In the genomic region with DNA sequence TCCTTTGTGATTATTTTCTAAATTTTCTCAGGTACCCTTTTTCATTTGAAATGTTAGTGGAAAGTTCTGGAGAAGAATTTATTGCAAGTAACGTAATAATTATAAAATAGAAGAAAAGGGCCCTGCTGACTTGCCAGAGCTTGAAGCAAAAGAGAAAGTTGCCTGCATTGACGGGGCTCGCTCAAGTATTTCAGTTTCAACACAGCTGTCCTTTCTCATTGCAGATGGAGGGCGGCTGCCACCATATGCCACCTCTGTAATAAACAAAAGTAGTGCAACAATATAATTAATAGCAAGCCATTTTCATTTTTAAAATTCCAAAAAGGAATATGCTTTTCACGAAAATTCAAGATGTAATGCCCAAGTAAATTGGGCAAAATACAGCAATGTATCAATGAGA, we compare ENCODE assay signal across 14 cellular contexts.
DNase-seq lines count a peak whose midpoint lies in the region; ATAC-seq and TF ChIP-seq lines count a peak whose summit lies in the region.
"Had no signal": no experiment of that assay in that cellular context is flagged by ENCODE, and none has a peak within 500 bp of the region (broad histone marks: within the 10 kb centered on the region; RNA-seq: fewer than 3 reads in every experiment).

No MANE protein-coding gene starts in this region.

- H3K79me2 ChIP-seq in H9 (ENCODE audit: insufficient read depth, low read length), result no peaks in the 10 kb centered on the region

- H4K91ac ChIP-seq in H9 (ENCODE audit: insufficient read length, low read depth, low read length), result no peak overlapping the region

- H2BK120ac ChIP-seq in H9 (ENCODE audit: low read depth, low read length, poor library complexity, severe bottlenecking), result no peak overlapping the region

- no peak overlapping the region for H3T11ph ChIP-seq in H9 (ENCODE audit: low read length)

- no peak overlapping the region for H3K23ac ChIP-seq in H9 (ENCODE audit: insufficient read length, low read depth, low read length)

- H3K4me1 ChIP-seq in psoas muscle (peaks cover 15% of the 10 kb centered on the region), H9 (ENCODE audit: insufficient read depth, low read length) (no peaks in the 10 kb centered on the region)
- H3K4me1 ChIP-seq: Caco-2 had no signal

- H2BK15ac ChIP-seq in H9 (ENCODE audit: low read depth, low read length), result no peak overlapping the region

- H3K27me3 Mint-ChIP-seq in H9 (ENCODE audit: low read depth), result no peaks in the 10 kb centered on the region; the same call in 1 of the 2 replicates

- ATAC-seq in psoas muscle, result peak in 3 of 4 donors; percentile 63 to 74 (median 64)
- ATAC-seq in GM18517 (IDR thresholded peaks at IDR 0.05; ENCODE audit: unreplicated experiment), result no peak

- no peak overlapping the region for H3K4me3 ChIP-seq in AG10803 (ENCODE audit: low read length)
- peak overlapping the region; percentile 51 for H3K4me3 ChIP-seq in psoas muscle

- H3K79me1 ChIP-seq in H9 (ENCODE audit: insufficient read depth, low read depth, low read length, poor library complexity, severe bottlenecking), result no peaks in the 10 kb centered on the region

- H3K36me3 ChIP-seq in psoas muscle (ENCODE audit: insufficient read depth in 1 of 2, low read depth in 1 of 2), result no peaks in the 10 kb centered on the region

- H3K27ac ChIP-seq in psoas muscle (peak overlapping the region; percentile 74), H9 (ENCODE audit: insufficient read length, low read depth, low read length) (no peak overlapping the region)

- H3K4me3 Mint-ChIP-seq in H9, result no peak overlapping the region
- H3K4me3 Mint-ChIP-seq: CD14-positive monocyte, HFFc6 had no signal

- 41 to 53% (median 46%) methylated on average over 5 of the region's 5 CpGs for WGBS in psoas muscle, 3 donors
- WGBS in H9 (ENCODE audit: extremely low coverage, insufficient read length, low lambda C conversion rate), result no CpG with 5 or more reads among the region's 5 CpGs

- H3K4me1 Mint-ChIP-seq in H9, result no peaks in the 10 kb centered on the region
- H3K4me1 Mint-ChIP-seq: CD14-positive monocyte had no signal

- no peak overlapping the region for H3K4ac ChIP-seq in H9 (ENCODE audit: low read depth, low read length)

- no peaks in the 10 kb centered on the region for H3K9me3 ChIP-seq in psoas muscle
- H3K9me3 ChIP-seq in H9 (ENCODE audit: control insufficient read depth, low read depth, low read length), result no peaks in the 10 kb centered on the region
- H3K9me3 ChIP-seq: Caco-2 had no signal

- no peaks in the 10 kb centered on the region for H3K27me3 ChIP-seq in psoas muscle (ENCODE audit: insufficient read depth in 3 of 3, low read length in 2 of 3)
- H3K27me3 ChIP-seq in H9 (ENCODE audit: insufficient read depth, low read length), result no peaks in the 10 kb centered on the region

- H3K18ac ChIP-seq in H9 (ENCODE audit: insufficient read length, low read depth, low read length), result no peak overlapping the region

- H2BK20ac ChIP-seq in H9 (ENCODE audit: low read depth, low read length, poor library complexity, severe bottlenecking), result no peak overlapping the region

- no peaks in the 10 kb centered on the region for H4K20me1 ChIP-seq in H9 (ENCODE audit: control insufficient read depth, insufficient read depth, insufficient read length)

- no peak overlapping the region for H3K4me2 ChIP-seq in H9 (ENCODE audit: insufficient read depth, insufficient read length, low read length)

- peaks cover 0 to 2% of the 10 kb centered on the region in 2 experiments; a peak in 1 of 5 replicates for H3K9me3 Mint-ChIP-seq in H9

- no peak overlapping the region for H3K56ac ChIP-seq in H9 (ENCODE audit: insufficient read length, low read depth, low read length)

- H3K23me2 ChIP-seq in H9 (ENCODE audit: insufficient read length, low read depth, low read length, poor library complexity, severe bottlenecking), result no peaks in the 10 kb centered on the region

- H4K5ac ChIP-seq in H9 (ENCODE audit: insufficient read length, low read depth, low read length), result no peak overlapping the region

- no peak overlapping the region for H4K8ac ChIP-seq in H9 (replicated peaks; ENCODE audit: insufficient read length, low read depth, low read length)

- H2AFZ ChIP-seq in H9 (ENCODE audit: low read length), result no peak overlapping the region

- intact Hi-C loops in psoas muscle (cut with DNase I), result no loop called here

- no peak overlapping the region for H3K14ac ChIP-seq in H9 (ENCODE audit: insufficient read depth, low read length)

- DNase-seq in AG10803 (ENCODE audit: low read depth) (peak; percentile 27), NCI-H1694 treated with DMSO at 0.1 percent for 48 hours (lab: John Stamatoyannopoulos, UW) (peak; percentile 77), globus pallidus (ENCODE audit: low spot score) (peak; percentile 57), psoas muscle (no peak), islet precursor cell (no peak), H9 (no peak), iPS-NIHi7 (ENCODE audit: extremely low spot score) (no peak)
- DNase-seq: Caco-2, DMS79 treated with DMSO at 0.1 percent for 48 hours, HFFc6, KBM-7, NCI-H1048 had no signal

- H3K9ac ChIP-seq in H9 (ENCODE audit: extremely low read depth, insufficient read length, low read length), result no peak overlapping the region

- no peak overlapping the region for H2BK12ac ChIP-seq in H9 (ENCODE audit: insufficient read length, low read depth, low read length)

- no peak overlapping the region for H2BK5ac ChIP-seq in H9 (ENCODE audit: insufficient read length, low read length)

- no peak for TF ChIP-seq CTCF in AG10803 (conservative IDR thresholded peaks at IDR 0.05; ENCODE audit: low read length)
- no peak for TF ChIP-seq CTCF in psoas muscle (IDR thresholded peaks at IDR 0.05)
- TF ChIP-seq CTCF in H9 (conservative IDR thresholded peaks at IDR 0.05), result no peak

- H2AK5ac ChIP-seq in H9 (ENCODE audit: insufficient read length, low read length), result no peak overlapping the region

- H3K36me3 Mint-ChIP-seq in H9 (ENCODE audit: insufficient read depth in 1 of 3, low read depth in 3 of 3), result no peaks in the 10 kb centered on the region
- H3K36me3 Mint-ChIP-seq: CD14-positive monocyte had no signal

- H3K27ac Mint-ChIP-seq in H9, result no peak overlapping the region
- H3K27ac Mint-ChIP-seq: CD14-positive monocyte, HFFc6 had no signal

Comparison
In these comparisons a context has a peak if more than half of its experiments do, and no peak if none do; other contexts are left out.
1. DNase-seq: peak in AG10803 (single experiment), NCI-H1694 treated with DMSO at 0.1 percent for 48 hours (single experiment) and globus pallidus (single experiment); none in psoas muscle (0 of 2), islet precursor cell (single experiment), H9 (single experiment) and iPS-NIHi7 (single experiment).